Comparison of ENCODE assay signal across 10 cellular contexts in the genomic region with DNA sequence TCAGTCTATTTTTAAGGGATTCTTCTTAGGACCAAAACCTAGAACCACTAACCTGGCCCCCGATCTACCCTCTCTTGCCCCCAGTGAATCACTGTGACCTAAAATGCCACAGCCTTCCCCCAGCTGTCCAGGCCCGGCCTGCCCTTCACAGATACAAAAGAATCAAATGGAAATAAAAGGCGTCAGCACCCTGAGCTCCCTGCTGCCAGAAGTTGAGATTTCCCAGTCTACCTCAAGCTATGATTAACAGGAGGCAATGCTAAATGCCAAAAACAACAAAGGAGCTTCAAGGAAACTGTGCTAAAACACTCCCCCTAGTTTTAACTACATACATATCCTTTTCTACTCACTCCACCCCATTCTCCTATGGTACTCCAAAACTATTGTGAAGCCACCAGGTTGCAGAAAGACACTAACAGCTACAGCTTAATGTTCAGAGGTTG.
DNase-seq lines count a peak whose midpoint lies in the region; ATAC-seq, FAIRE-seq and TF ChIP-seq lines count a peak whose summit lies in the region.
"Had no signal": no experiment of that assay in that cellular context is flagged by ENCODE, and none has a peak within 500 bp of the region (broad histone marks: within the 10 kb centered on the region; RNA-seq: fewer than 3 reads in every experiment).

No MANE protein-coding gene starts in this region.

- H3K9me3 ChIP-seq in SJCRH30 (replicated peaks) (no peaks in the 10 kb centered on the region), heart left ventricle (no peaks in the 10 kb centered on the region), pancreas (no peaks in the 10 kb centered on the region)

- in situ Hi-C loops in Caki2 (cut with HindIII; ENCODE audit: low pct_unique_long_range_greater_than_20kb, low sequenced_read_pairs), result no loop called here

- peak; percentile 78 for DNase-seq in Caki2 (ENCODE audit: low read depth)
- peak; percentile 15 to 37 for DNase-seq in SJCRH30
- peak in 4 of 5 donors; percentile 42 to 68 (median 50) for DNase-seq in heart left ventricle
- peak in 3 of 6 donors; percentile 26 to 29 (median 27) for DNase-seq in pancreas
- no peak for DNase-seq in NCI-H2196 (lab: John Stamatoyannopoulos, UW; ENCODE audit: unreplicated experiment)
- DNase-seq in hypothalamus (lab: John Stamatoyannopoulos, UW), result no peak
- no peak for DNase-seq in NCI-H2107 treated with DMSO at 0.1 percent for 48 hours (lab: John Stamatoyannopoulos, UW; ENCODE audit: unreplicated experiment)
- DNase-seq: activated T-cell treated with anti-CD3 and anti-CD28 coated beads, Interleukin-2, amount 50 U/mL, for 48 hours; NCI-H1417 treated with DMSO at 0.1 percent for 48 hours had no signal

- H3K27me3 ChIP-seq in SJCRH30, result no peaks in the 10 kb centered on the region
- no peaks in the 10 kb centered on the region for H3K27me3 ChIP-seq in heart left ventricle
- no peaks in the 10 kb centered on the region for H3K27me3 ChIP-seq in pancreas

- intact Hi-C loops in heart left ventricle (cut with DNase I) (no loop called here), pancreas (cut with DNase I) (no loop called here)

- TF ChIP-seq CTCF in heart left ventricle (IDR thresholded peaks at IDR 0.05) (peak in 2 of 12 donors; percentile 4 to 13), pancreas (IDR thresholded peaks at IDR 0.05) (no peak)

- no peaks in the 10 kb centered on the region for H3K36me3 ChIP-seq in SJCRH30
- no peaks in the 10 kb centered on the region for H3K36me3 ChIP-seq in heart left ventricle
- no peaks in the 10 kb centered on the region for H3K36me3 ChIP-seq in pancreas

- 3 to 16% (median 13%) methylated on average over 3 of the region's 3 CpGs for WGBS in heart left ventricle, 4 donors
- WGBS in pancreas, 2 donors, result 21 to 28% methylated on average over 3 of the region's 3 CpGs

- no peak for TF ChIP-seq POLR2A in heart left ventricle (IDR thresholded peaks at IDR 0.05)

- peak; percentile 60 to 94 (median 92) for ATAC-seq in heart left ventricle
- peak; percentile 92 to 97 (median 96) for ATAC-seq in pancreas
- no peak for ATAC-seq in GM19351 (IDR thresholded peaks at IDR 0.05; ENCODE audit: unreplicated experiment)

- H3K4me3 ChIP-seq in SJCRH30, result no peak overlapping the region
- H3K4me3 ChIP-seq in heart left ventricle, result no peak overlapping the region
- H3K4me3 ChIP-seq in pancreas, result no peak overlapping the region

- FAIRE-seq in pancreas (lab: Jason Lieb, UNC), result no peak

- H3K4me1 ChIP-seq in SJCRH30 (peaks cover 10% of the 10 kb centered on the region; the same call in 1 of the 2 replicates), heart left ventricle (peaks cover 0 to 53% (median 21%) of the 10 kb centered on the region in 12 donors), pancreas (peaks cover 0 to 8% (median 5%) of the 10 kb centered on the region in 3 donors)

- H3K27ac ChIP-seq in SJCRH30, result no peak overlapping the region
- H3K27ac ChIP-seq in heart left ventricle, result peak overlapping the region; percentile 8 to 75 (median 63)
- peak overlapping the region in 3 of 4 donors; percentile 13 to 39 (median 15) for H3K27ac ChIP-seq in pancreas

Comparison
In these comparisons a context has a peak if more than half of its experiments do, and no peak if none do; other contexts are left out.
1. DNase-seq: peak in Caki2 (single experiment), SJCRH30 (2 of 2) and heart left ventricle (4 of 5); none in NCI-H2196 (single experiment), hypothalamus (0 of 51) and NCI-H2107 treated with DMSO at 0.1 percent for 48 hours (single experiment).